In the genomic region with DNA sequence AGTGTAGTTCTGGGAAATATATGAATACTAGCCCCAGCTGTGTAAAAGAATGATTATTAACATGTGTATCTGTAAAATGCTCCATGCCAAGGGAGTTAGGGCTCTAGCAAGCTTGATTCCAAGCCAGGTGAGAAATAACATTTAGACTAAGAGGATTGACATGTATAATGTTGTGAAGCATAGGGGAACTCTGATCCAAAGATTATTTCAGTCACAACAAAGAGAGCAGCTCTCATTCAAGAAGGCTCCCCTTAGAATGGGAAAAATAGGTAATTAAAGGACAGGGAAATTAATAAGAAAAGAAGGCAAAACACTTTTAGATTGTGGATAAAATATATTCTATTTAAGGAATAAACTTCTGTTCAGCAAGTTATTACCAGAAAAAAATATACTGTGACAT, we compare ENCODE assay signal across 32 cellular contexts.
"Had no signal": no experiment of that assay in that cellular context is flagged by ENCODE, and none has a peak within 500 bp of the region (broad histone marks: within the 10 kb centered on the region; RNA-seq: fewer than 3 reads in every experiment).

No MANE protein-coding gene starts in this region.

- ATAC-seq: activated naive CD4-positive, alpha-beta T cell treated with anti-CD3 and anti-CD28 coated beads, Interleukin-2, amount 50 U/mL, for 72 hours; activated naive CD8-positive, alpha-beta T cell treated with anti-CD3 and anti-CD28 coated beads, Interleukin-2, amount 50 U/mL, for 24 hours; activated T-cell treated with anti-CD3 and anti-CD28 coated beads, Interleukin-2, amount 50 U/mL, for 4 hours; activated T-cell treated with anti-CD3 and anti-CD28 coated beads, Interleukin-2, amount 50 U/mL, for 72 hours; activated T-helper 17 cell treated with anti-CD3 and anti-CD28 coated beads, Interleukin-2, amount 50 U/mL, for 72 hours; body of pancreas had no signal

- H3K27me3 ChIP-seq: adrenal gland, ascending aorta, body of pancreas, brain microvascular endothelial cell, breast epithelium, cardiac muscle cell had no signal

- H3K4me1 ChIP-seq: adrenal gland, ascending aorta, body of pancreas, breast epithelium had no signal

- H3K36me3 ChIP-seq: adrenal gland, ascending aorta, brain microvascular endothelial cell, breast epithelium, cardiac muscle cell had no signal

- DNase-seq: activated effector memory CD4-positive, alpha-beta T cell treated with anti-CD3 and anti-CD28 coated beads, Interleukin-2, amount 50 U/mL, for 16 hours; activated effector memory CD4-positive, alpha-beta T cell treated with Interleukin-2 at 50 U/mL for 16 hours; activated gamma-delta T cell; activated gamma-delta T cell treated with Interleukin-2 at 50 U/mL for 16 hours; activated naive CD4-positive, alpha-beta T cell; activated naive CD4-positive, alpha-beta T cell treated with anti-CD3 and anti-CD28 coated beads for 36 hours; activated naive CD4-positive, alpha-beta T cell treated with anti-CD3 and anti-CD28 coated beads, Interleukin-2, amount 10 ng/mL, durations not matched to agents 7 days and 5 days; activated naive CD4-positive, alpha-beta T cell treated with anti-CD3 and anti-CD28 coated beads, Interleukin-2, amount 50 U/mL, for 16 hours; activated naive CD4-positive, alpha-beta T cell treated with Interleukin-2 at 50 U/mL for 16 hours; activated naive CD8-positive, alpha-beta T cell treated with anti-CD3 and anti-CD28 coated beads for 36 hours; activated naive CD8-positive, alpha-beta T cell treated with anti-CD3 and anti-CD28 coated beads, Interleukin-2, amount 10 ng/mL, durations not matched to agents 7 days and 5 days; activated naive CD8-positive, alpha-beta T cell treated with anti-CD3 and anti-CD28 coated beads, Interleukin-2, amount 50 U/mL, for 24 hours; activated T-cell treated with anti-CD3 and anti-CD28 coated beads, Interleukin-2, amount 50 U/mL, for 1 hour; activated T-cell treated with anti-CD3 and anti-CD28 coated beads, Interleukin-2, amount 50 U/mL, for 24 hours; activated T-cell treated with anti-CD3 and anti-CD28 coated beads, Interleukin-2, amount 50 U/mL, for 4 hours; activated T-cell treated with anti-CD3 and anti-CD28 coated beads, Interleukin-2, amount 50 U/mL, for 48 hours; activated T-cell treated with anti-CD3 and anti-CD28 coated beads, Interleukin-2, amount 50 U/mL, for 72 hours; adrenal gland; amniotic stem cell; amygdala; anterior cingulate cortex; aorta; body of pancreas; brain microvascular endothelial cell; caudate nucleus; central memory CD4-positive, alpha-beta T cell; cerebellar nuclear complex had no signal

- H3K9me3 ChIP-seq: adrenal gland, ascending aorta, body of pancreas, breast epithelium had no signal

- H3K27ac ChIP-seq: adrenal gland, ascending aorta, body of pancreas, brain microvascular endothelial cell, breast epithelium, cardiac muscle cell had no signal

- H3K4me3 ChIP-seq: adrenal gland, ascending aorta, body of pancreas, breast epithelium, cardiac muscle cell had no signal
